In the genomic region with DNA sequence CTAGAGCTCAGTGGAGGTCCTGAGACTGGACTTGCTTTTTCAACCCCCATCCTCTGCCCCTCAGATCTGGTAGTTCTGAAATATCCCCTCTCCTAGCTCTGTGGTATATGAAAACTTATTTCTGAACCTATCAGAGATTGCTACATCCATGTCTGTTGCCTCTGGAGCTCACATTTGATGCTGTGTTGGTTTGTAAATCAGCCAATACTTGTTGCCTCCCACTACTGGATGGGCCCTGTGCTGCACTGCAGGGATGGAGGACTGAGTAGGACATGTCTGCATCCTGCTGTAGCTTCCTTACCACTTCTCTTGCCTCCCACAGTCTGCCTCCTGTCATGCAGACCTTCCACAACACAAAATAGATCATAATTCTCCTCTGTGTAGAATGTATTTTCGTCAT, we compare ENCODE assay signal across 18 cellular contexts. TPM values are rescaled to one million over a fixed set of nuclear protein-coding genes. Genes with fewer than 3 reads are reported as not detected.
"Had no signal": no experiment of that assay in that cellular context is flagged by ENCODE, and none has a peak within 500 bp of the region (broad histone marks: within the 10 kb centered on the region; RNA-seq: fewer than 3 reads in every experiment).

No MANE protein-coding gene starts in this region.

- ATAC-seq: esophagus mucosa, T-helper 17 cell had no signal

- H3K27me3 ChIP-seq: adrenal gland, neural progenitor cell, thyroid gland had no signal

- H3K4me2 ChIP-seq: neural progenitor cell had no signal

- H3K36me3 ChIP-seq: adrenal gland, neural progenitor cell, thyroid gland had no signal

- H3K4me1 ChIP-seq: adrenal gland, neural progenitor cell had no signal

- DNase-seq: activated CD4-positive, alpha-beta T cell treated with anti-CD3 and anti-CD28 coated beads, Interleukin-2, amount 10 ng/mL, durations not matched to agents 7 days and 5 days; activated CD4-positive, CD25-positive, alpha-beta regulatory T cell; activated naive CD4-positive, alpha-beta T cell treated with anti-CD3 and anti-CD28 coated beads, Interleukin-2, amount 10 ng/mL, durations not matched to agents 7 days and 5 days; cerebellar nuclear complex; hippocampal formation; kidney glomerular epithelial cell; retina; T-helper 17 cell; thyroid gland had no signal

- H3K9ac ChIP-seq: neural progenitor cell, parathyroid adenoma had no signal

- H3K27ac ChIP-seq: neural progenitor cell, parathyroid adenoma, skin epidermis, thyroid gland had no signal

- H3K4me3 ChIP-seq: adrenal gland, neural progenitor cell, skin epidermis, thyroid gland had no signal

- H3K9me3 ChIP-seq: adrenal gland, thyroid gland had no signal

- H2AFZ ChIP-seq: neural progenitor cell, parathyroid adenoma had no signal

- H3K79me2 ChIP-seq: parathyroid adenoma had no signal

RNA-seq across cellular contexts. Expression of gene OLFML1, which starts 5.2 kb away (rescaled TPM):
- total RNA-seq: activated CD4-positive, alpha-beta T cell treated with anti-CD3 and anti-CD28 coated beads, Interleukin-2, amount 10 ng/mL, durations not matched to agents 7 days and 5 days; activated T-helper 2 cell treated with anti-CD3 and anti-CD28 coated beads, Interferon-gamma antibody, Interleukin-2, Interleukin-4, amounts not matched to agents 10 μg/mL and 5 μg/mL and 100 μg/mL, durations not matched to agents 14 hours and 24 hours and 36 hours; dermis microvascular lymphatic vessel endothelial cell; glomerular endothelial cell; myocyte; T-helper 17 cell had no signal
